13 cellular contexts compared by ENCODE assay signal in the genomic region with DNA sequence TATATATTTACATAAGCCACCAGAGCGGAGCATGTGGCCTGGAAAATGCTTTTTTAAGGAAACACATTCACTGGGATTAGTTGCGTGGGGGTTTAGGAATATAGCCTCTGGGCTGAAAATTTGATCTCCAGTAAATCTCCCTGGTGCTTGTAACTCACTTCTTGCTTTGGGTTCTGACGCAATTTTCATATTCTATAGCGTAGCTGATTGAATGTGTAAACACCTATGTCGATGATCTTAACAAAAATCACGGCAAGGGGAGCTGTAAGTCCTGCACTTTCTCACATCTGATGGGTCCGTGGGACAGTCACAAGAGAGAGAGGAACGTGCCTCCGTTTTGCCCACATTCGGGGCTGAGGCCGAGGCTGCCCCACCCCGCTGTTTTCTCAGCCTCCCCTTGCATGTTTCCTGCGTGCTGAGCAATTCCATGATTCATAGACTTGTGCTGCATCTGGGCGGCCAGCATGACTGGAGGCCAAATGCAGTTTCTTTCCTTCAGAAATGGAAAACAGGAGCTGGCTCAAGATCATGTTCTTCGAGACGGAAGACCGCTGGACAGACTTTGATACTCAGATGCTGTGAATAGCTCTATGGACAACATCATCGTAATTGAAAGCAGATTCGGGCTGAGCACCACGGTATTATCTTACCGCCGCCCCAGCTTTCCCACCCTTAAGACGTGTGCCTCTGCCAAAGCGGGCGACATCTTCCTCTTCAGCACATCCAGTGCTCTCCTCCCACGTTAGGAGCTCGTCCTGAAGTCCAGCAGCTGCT.
DNase-seq lines count a peak whose midpoint lies in the region; ATAC-seq and TF ChIP-seq lines count a peak whose summit lies in the region.
"Had no signal": no experiment of that assay in that cellular context is flagged by ENCODE, and none has a peak within 500 bp of the region (broad histone marks: within the 10 kb centered on the region; RNA-seq: fewer than 3 reads in every experiment).

No MANE protein-coding gene starts in this region.

- no peak overlapping the region for H3K4me3 ChIP-seq in fibroblast of villous mesenchyme (ENCODE audit: low read depth, low read length)
- peak overlapping the region; percentile 27 for H3K4me3 ChIP-seq in rectal smooth muscle tissue (ENCODE audit: low read length)
- H3K4me3 ChIP-seq in CD8-positive, alpha-beta memory T cell (ENCODE audit: low read length), result no peak overlapping the region
- H3K4me3 ChIP-seq: colonic mucosa, spleen had no signal

- H3K27ac Mint-ChIP-seq in stimulated activated naive CD8-positive, alpha-beta T cell treated with anti-CD3 and anti-CD28 coated beads, Interleukin-15, amount 100 ng/mL, for 72 hours, result no peak overlapping the region
- no peak overlapping the region for H3K27ac Mint-ChIP-seq in CD8-positive, alpha-beta memory T cell

- no peak overlapping the region for H3K4me3 Mint-ChIP-seq in stimulated activated naive CD8-positive, alpha-beta T cell treated with anti-CD3 and anti-CD28 coated beads, Interleukin-15, amount 100 ng/mL, for 72 hours
- no peak overlapping the region for H3K4me3 Mint-ChIP-seq in CD8-positive, alpha-beta memory T cell

- peaks cover 64% of the 10 kb centered on the region for H3K27me3 Mint-ChIP-seq in stimulated activated naive CD8-positive, alpha-beta T cell treated with anti-CD3 and anti-CD28 coated beads, Interleukin-15, amount 100 ng/mL, for 72 hours
- H3K27me3 Mint-ChIP-seq in CD8-positive, alpha-beta memory T cell, result peaks cover 45 to 81% of the 10 kb centered on the region in 2 donors

- H3K9me3 ChIP-seq in CD8-positive, alpha-beta memory T cell (ENCODE audit: low read length), result no peaks in the 10 kb centered on the region
- H3K9me3 ChIP-seq: colonic mucosa had no signal

- no peaks in the 10 kb centered on the region for H3K4me1 ChIP-seq in rectal smooth muscle tissue (ENCODE audit: control insufficient read depth, insufficient read depth, low read length)
- H3K4me1 ChIP-seq in CD8-positive, alpha-beta memory T cell (ENCODE audit: insufficient read depth, low read length), result no peaks in the 10 kb centered on the region
- H3K4me1 ChIP-seq: colonic mucosa, spleen had no signal

- CTCF ChIA-PET in RWPE1 (lab: Yijun Ruan, JAX), result interaction anchor here (0.6 kb wide), 1 partner anchor 64 kb away, joined by 3 read pairs; no protein-coding TSS in a partner anchor
- CTCF ChIA-PET in CD8-positive, alpha-beta memory T cell (lab: Charles Lee), result no interaction called here
- CTCF ChIA-PET in GM10248 (lab: Yijun Ruan, JAX), result no interaction called here

- no peak for ATAC-seq in stimulated activated naive CD8-positive, alpha-beta T cell treated with anti-CD3 and anti-CD28 coated beads, Interleukin-15, amount 100 ng/mL, for 72 hours
- no peak for ATAC-seq in GM21737 (IDR thresholded peaks at IDR 0.05; ENCODE audit: unreplicated experiment)

- H3K9me3 Mint-ChIP-seq in stimulated activated naive CD8-positive, alpha-beta T cell treated with anti-CD3 and anti-CD28 coated beads, Interleukin-15, amount 100 ng/mL, for 72 hours, result peaks cover 0 to 23% of the 10 kb centered on the region in 2 donors
- H3K9me3 Mint-ChIP-seq in CD8-positive, alpha-beta memory T cell, result peaks cover 8 to 18% (median 13%) of the 10 kb centered on the region in 5 donors

- no peaks in the 10 kb centered on the region for H3K36me3 ChIP-seq in rectal smooth muscle tissue (ENCODE audit: control insufficient read depth, insufficient read depth, low read length)
- no peaks in the 10 kb centered on the region for H3K36me3 ChIP-seq in CD8-positive, alpha-beta memory T cell (ENCODE audit: insufficient read depth, low read length)
- H3K36me3 ChIP-seq: colonic mucosa, spleen had no signal

- peak; percentile 83 for DNase-seq in AG20443 (ENCODE audit: low spot score)
- peak; percentile 78 for DNase-seq in RWPE1 (ENCODE audit: low spot score)
- DNase-seq in fibroblast of villous mesenchyme (ENCODE audit: low read depth), result peak; percentile 65
- DNase-seq in stimulated activated naive CD8-positive, alpha-beta T cell treated with anti-CD3 and anti-CD28 coated beads, Interleukin-15, amount 100 ng/mL, for 72 hours, result no peak
- no peak for DNase-seq in CD8-positive, alpha-beta memory T cell
- DNase-seq in GM10248 (ENCODE audit: extremely low spot score), result no peak
- DNase-seq: colonic mucosa; kidney; NCI-H2171; spleen; stimulated activated naive CD4-positive, alpha-beta T cell treated with Interleukin-2 at 50 U/mL for 16 hours had no signal

- H3K27ac ChIP-seq in RWPE1 (peak overlapping the region; percentile 86), rectal smooth muscle tissue (ENCODE audit: low read depth, low read length) (no peak overlapping the region)
- no peak overlapping the region for H3K27ac ChIP-seq in CD8-positive, alpha-beta memory T cell (ENCODE audit: low read depth, low read length)
- H3K27ac ChIP-seq: colonic mucosa had no signal

- H3K27me3 ChIP-seq in rectal smooth muscle tissue (ENCODE audit: control insufficient read depth, insufficient read depth, low read length), result no peaks in the 10 kb centered on the region
- peaks cover 3% of the 10 kb centered on the region for H3K27me3 ChIP-seq in CD8-positive, alpha-beta memory T cell (ENCODE audit: insufficient read depth, low read length, poor library complexity, severe bottlenecking)
- H3K27me3 ChIP-seq: colonic mucosa had no signal

- TF ChIP-seq CTCF in RWPE1 (conservative IDR thresholded peaks at IDR 0.05; ENCODE audit: low read depth) (no peak), fibroblast of villous mesenchyme (IDR thresholded peaks at IDR 0.05; ENCODE audit: insufficient read depth, low read depth, low read length) (no peak), GM10248 (IDR thresholded peaks at IDR 0.05; ENCODE audit: control extremely low read depth, extremely low read depth, low read depth, missing control alignments) (no peak)

- no peak overlapping the region for H3K9ac ChIP-seq in rectal smooth muscle tissue (ENCODE audit: low read length)

- POLR2A ChIA-PET in RWPE1 (lab: Yijun Ruan, JAX; ENCODE audit: low non-redundant PET) (no interaction called here), GM10248 (lab: Yijun Ruan, JAX) (no interaction called here)
- POLR2A ChIA-PET in CD8-positive, alpha-beta memory T cell (lab: Charles Lee), result no interaction called here

- no peaks in the 10 kb centered on the region for H3K4me1 Mint-ChIP-seq in stimulated activated naive CD8-positive, alpha-beta T cell treated with anti-CD3 and anti-CD28 coated beads, Interleukin-15, amount 100 ng/mL, for 72 hours
- no peaks in the 10 kb centered on the region for H3K4me1 Mint-ChIP-seq in CD8-positive, alpha-beta memory T cell

- peaks cover 0 to 3% (median 0%) of the 10 kb centered on the region in 3 donors for H3K36me3 Mint-ChIP-seq in CD8-positive, alpha-beta memory T cell

Comparison
In these comparisons a context has a peak if more than half of its experiments do, and no peak if none do; other contexts are left out.
1. DNase-seq: peak in AG20443 (single experiment), RWPE1 (single experiment) and fibroblast of villous mesenchyme (single experiment); none in stimulated activated naive CD8-positive, alpha-beta T cell treated with anti-CD3 and anti-CD28 coated beads, Interleukin-15, amount 100 ng/mL, for 72 hours (0 of 2), CD8-positive, alpha-beta memory T cell (0 of 5) and GM10248 (single experiment).